ENCODE assay signal across 16 cellular contexts in genomic region chr15:67715166-67715565, GRCh38.
DNase-seq lines count a peak whose midpoint lies in the region; TF ChIP-seq lines count a peak whose summit lies in the region.
"Had no signal": no experiment of that assay in that cellular context is flagged by ENCODE, and none has a peak within 500 bp of the region (broad histone marks: within the 10 kb centered on the region; RNA-seq: fewer than 3 reads in every experiment).

No MANE protein-coding gene starts in this region.

- DNase-seq in NCI-H128 (lab: John Stamatoyannopoulos, UW; ENCODE audit: unreplicated experiment) = peak; percentile 15
- peak; percentile 78 for DNase-seq in NCI-H345 (lab: John Stamatoyannopoulos, UW)
- no peak for DNase-seq in endodermal cell
- no peak for DNase-seq in type B pancreatic cell (ENCODE audit: extremely low spot score, unreplicated experiment)
- DNase-seq in stimulated activated CD4-positive, alpha-beta T cell treated with anti-CD3 and anti-CD28 coated beads, Interleukin-2, amount 100 ng/mL, for 48 hours = no peak
- no peak for DNase-seq in SIG-M5 treated with dmso at 0.1 percent for 504 hours (lab: John Stamatoyannopoulos, UW; ENCODE audit: unreplicated experiment)
- DNase-seq in NOMO-1 treated with dmso at 0.1 percent for 144 hours (lab: John Stamatoyannopoulos, UW; ENCODE audit: unreplicated experiment) = no peak
- DNase-seq: activated CD4-positive, alpha-beta T cell treated with anti-CD3 and anti-CD28 coated beads, Interleukin-2, amount 50 U/mL, for 1 hour; activated naive CD8-positive, alpha-beta T cell treated with anti-CD3 and anti-CD28 coated beads, Interleukin-2, amount 50 U/mL, for 24 hours; activated T-cell treated with anti-CD3 and anti-CD28 coated beads, Interleukin-2, amount 50 U/mL, for 4 hours; EL; HFFc6; MG63; psoas muscle had no signal

- H3K36me3 ChIP-seq in endodermal cell (ENCODE audit: control insufficient read depth, insufficient read depth, low read length) = no peaks in the 10 kb centered on the region
- H3K36me3 ChIP-seq: MG63 had no signal

- no peaks in the 10 kb centered on the region for H3K36me3 Mint-ChIP-seq in endodermal cell (ENCODE audit: low read depth)
- H3K36me3 Mint-ChIP-seq in type B pancreatic cell = peaks cover 11% of the 10 kb centered on the region

- H3K9ac ChIP-seq in endodermal cell (ENCODE audit: extremely low read depth, low read length, poor library complexity, severe bottlenecking) = no peak overlapping the region

- WGBS in endodermal cell (ENCODE audit: insufficient coverage in 1 of 2, insufficient read length in 1 of 2), 2 experiments = 56 to 97% methylated on average over 1 to 2 of the region's 2 CpGs

- no peak for TF ChIP-seq CTCF in endodermal cell (conservative IDR thresholded peaks at IDR 0.05)
- no peak for TF ChIP-seq CTCF in type B pancreatic cell (conservative IDR thresholded peaks at IDR 0.05)

- H3K27me3 Mint-ChIP-seq in endodermal cell (ENCODE audit: insufficient read depth) = no peaks in the 10 kb centered on the region
- H3K27me3 Mint-ChIP-seq in type B pancreatic cell = peaks cover 5% of the 10 kb centered on the region
- H3K27me3 Mint-ChIP-seq: activated naive CD8-positive, alpha-beta T cell treated with anti-CD3 and anti-CD28 coated beads, Interleukin-2, amount 50 U/mL, for 24 hours had no signal

- H3K4me1 Mint-ChIP-seq in endodermal cell = peaks cover 3% of the 10 kb centered on the region
- peaks cover 30% of the 10 kb centered on the region for H3K4me1 Mint-ChIP-seq in type B pancreatic cell (ENCODE audit: unreplicated experiment)
- H3K4me1 Mint-ChIP-seq: activated naive CD8-positive, alpha-beta T cell treated with anti-CD3 and anti-CD28 coated beads, Interleukin-2, amount 50 U/mL, for 24 hours had no signal

- H3K4me3 Mint-ChIP-seq in endodermal cell (no peak overlapping the region), type B pancreatic cell (peak overlapping the region; percentile 17)
- H3K4me3 Mint-ChIP-seq: activated naive CD8-positive, alpha-beta T cell treated with anti-CD3 and anti-CD28 coated beads, Interleukin-2, amount 50 U/mL, for 24 hours; activated T-cell treated with anti-CD3 and anti-CD28 coated beads, Interleukin-2, amount 50 U/mL, for 4 hours; HFFc6 had no signal

- H3K4me3 ChIP-seq in endodermal cell (ENCODE audit: low read length) = no peak overlapping the region
- H3K4me3 ChIP-seq: GM12878, MG63, psoas muscle had no signal

- no peaks in the 10 kb centered on the region for H3K9me3 ChIP-seq in endodermal cell (ENCODE audit: control insufficient read depth, low read length)
- H3K9me3 ChIP-seq: MG63, psoas muscle had no signal

- no peaks in the 10 kb centered on the region for H3K27me3 ChIP-seq in endodermal cell (ENCODE audit: control insufficient read depth, insufficient read depth, low read length, poor library complexity, severe bottlenecking)
- H3K27me3 ChIP-seq: MG63 had no signal

- H3K27ac ChIP-seq in endodermal cell (ENCODE audit: low read depth, low read length) = peak overlapping the region; percentile 89
- H3K27ac ChIP-seq: C4-2B, psoas muscle had no signal

- H3K27ac Mint-ChIP-seq in endodermal cell = no peak overlapping the region
- H3K27ac Mint-ChIP-seq in type B pancreatic cell = no peak overlapping the region
- H3K27ac Mint-ChIP-seq: activated naive CD8-positive, alpha-beta T cell treated with anti-CD3 and anti-CD28 coated beads, Interleukin-2, amount 50 U/mL, for 24 hours; HFFc6 had no signal

- H3K4me1 ChIP-seq in endodermal cell (ENCODE audit: control insufficient read depth, insufficient read depth, low read length) = no peaks in the 10 kb centered on the region
- H3K4me1 ChIP-seq: psoas muscle had no signal

- H3K9me3 Mint-ChIP-seq in endodermal cell = no peaks in the 10 kb centered on the region
- H3K9me3 Mint-ChIP-seq in type B pancreatic cell = peaks cover 4% of the 10 kb centered on the region
- H3K9me3 Mint-ChIP-seq: activated naive CD8-positive, alpha-beta T cell treated with anti-CD3 and anti-CD28 coated beads, Interleukin-2, amount 50 U/mL, for 24 hours; activated T-cell treated with anti-CD3 and anti-CD28 coated beads, Interleukin-2, amount 50 U/mL, for 4 hours; HFFc6 had no signal

Comparison
In these comparisons a context has a peak if more than half of its experiments do, and no peak if none do; other contexts are left out.
1. DNase-seq: peak in NCI-H128 (single experiment) and NCI-H345 (single experiment); none in endodermal cell (single experiment), type B pancreatic cell (single experiment), stimulated activated CD4-positive, alpha-beta T cell treated with anti-CD3 and anti-CD28 coated beads, Interleukin-2, amount 100 ng/mL, for 48 hours (0 of 2), SIG-M5 treated with dmso at 0.1 percent for 504 hours (single experiment) and NOMO-1 treated with dmso at 0.1 percent for 144 hours (single experiment).